12 cellular contexts compared by ENCODE assay signal in genomic region chr15:101156509-101157159, GRCh38.
DNase-seq lines count a peak whose midpoint lies in the region; ATAC-seq, FAIRE-seq and TF ChIP-seq lines count a peak whose summit lies in the region.
"Had no signal": no experiment of that assay in that cellular context is flagged by ENCODE, and none has a peak within 500 bp of the region (broad histone marks: within the 10 kb centered on the region; RNA-seq: fewer than 3 reads in every experiment).

No MANE protein-coding gene starts in this region.

- H3K4me3 ChIP-seq in GM12878 (no peak overlapping the region), left lung (no peak overlapping the region)
- H3K4me3 ChIP-seq: MG63, upper lobe of left lung had no signal

- RAD21 ChIA-PET in GM12878 (lab: Charles Lee; ENCODE audit: unreplicated experiment) = interaction anchor here (0.9 to 2.8 kb wide), 14 partner anchors 18 to 102 kb away, joined by 3 to 12 read pairs (median 5); partner anchors contain the start of gene CHSY1

- H3K36me3 ChIP-seq in GM12878 (ENCODE audit: control insufficient read depth in 2 of 2, insufficient read depth in 2 of 2, low read length in 1 of 2) (no peaks in the 10 kb centered on the region), left lung (no peaks in the 10 kb centered on the region)
- H3K36me3 ChIP-seq: MG63, upper lobe of left lung had no signal

- H3K4me3 Mint-ChIP-seq in activated CD4-positive, alpha-beta T cell treated with anti-CD3 and anti-CD28 coated beads for 36 hours = no peak overlapping the region
- H3K4me3 Mint-ChIP-seq: activated CD4-positive, alpha-beta memory T cell treated with anti-CD3 and anti-CD28 coated beads, Interleukin-2, amount 10 ng/mL, durations not matched to agents 7 days and 5 days had no signal

- SMC1A ChIA-PET in GM12878 (lab: Charles Lee; ENCODE audit: uncharacterized antibody, unreplicated experiment) = interaction anchor here (0.8 to 2.6 kb wide), 16 partner anchors 10 to 102 kb away, joined by 3 to 21 read pairs (median 4); partner anchors contain the start of gene CHSY1

- H3K27ac Mint-ChIP-seq in activated CD4-positive, alpha-beta T cell treated with anti-CD3 and anti-CD28 coated beads for 36 hours = no peak overlapping the region
- H3K27ac Mint-ChIP-seq: activated CD4-positive, alpha-beta memory T cell treated with anti-CD3 and anti-CD28 coated beads, Interleukin-2, amount 10 ng/mL, durations not matched to agents 7 days and 5 days had no signal

- no peak for TF ChIP-seq CTCF in GM12878 (IDR thresholded peaks at IDR 0.05 in 2 of 3, conservative IDR thresholded peaks at IDR 0.05 in 1 of 3; ENCODE audit: control insufficient read depth in 2 of 3, extremely low read depth in 1 of 3, insufficient read depth in 1 of 3, low read depth in 3 of 3, low read length in 3 of 3)
- TF ChIP-seq CTCF in left lung (IDR thresholded peaks at IDR 0.05) = no peak

- intact Hi-C loops in GM12878 (cut with micrococcal nuclease; ENCODE audit: unreplicated experiment) = loop anchor here (2.0 kb wide), 2 partner anchors 30 to 32 kb away; no protein-coding TSS in a partner anchor
- intact Hi-C loops in activated CD4-positive, alpha-beta T cell treated with anti-CD3 and anti-CD28 coated beads for 36 hours (cut with DNase I, micrococcal nuclease) = no loop called here
- intact Hi-C loops in left lung (cut with DNase I) = no loop called here

- peak; percentile 94 for FAIRE-seq in GM12878 (lab: Jason Lieb, UNC)

- H3K79me2 ChIP-seq in GM12878 (ENCODE audit: control insufficient read depth, insufficient read depth, low read length) = no peaks in the 10 kb centered on the region

- H3K9me3 Mint-ChIP-seq in activated CD4-positive, alpha-beta T cell treated with anti-CD3 and anti-CD28 coated beads for 36 hours (ENCODE audit: low read depth) = no peaks in the 10 kb centered on the region
- H3K9me3 Mint-ChIP-seq: activated CD4-positive, alpha-beta memory T cell treated with anti-CD3 and anti-CD28 coated beads, Interleukin-2, amount 10 ng/mL, durations not matched to agents 7 days and 5 days had no signal

- TF ChIP-seq POLR2A in GM12878 (IDR thresholded peaks at IDR 0.05; ENCODE audit: low read depth, low read length) = no peak

- peak overlapping the region; percentile 53 for H3K27ac ChIP-seq in GM12878 (ENCODE audit: control insufficient read depth, insufficient read depth)
- H3K27ac ChIP-seq in left lung = no peak overlapping the region
- H3K27ac ChIP-seq: upper lobe of left lung had no signal

- peak; percentile 54 for DNase-seq in Daoy (ENCODE audit: low read depth)
- peak; percentile 84 for DNase-seq in GM12878 (ENCODE audit: low read depth, low spot score)
- DNase-seq in activated CD4-positive, alpha-beta T cell treated with anti-CD3 and anti-CD28 coated beads for 36 hours = no peak
- DNase-seq in HEK293T (ENCODE audit: extremely low spot score) = no peak
- no peak for DNase-seq in left lung
- DNase-seq in NCI-H1105 treated with DMSO at 0.1 percent for 48 hours (lab: John Stamatoyannopoulos, UW) = no peak
- DNase-seq: activated CD4-positive, alpha-beta memory T cell treated with anti-CD3 and anti-CD28 coated beads, Interleukin-2, amount 10 ng/mL, durations not matched to agents 7 days and 5 days; erythroblast; MG63 had no signal

- 7% methylated on average over 21 of the region's 21 CpGs for WGBS in GM12878 (ENCODE audit: insufficient coverage, insufficient replicate concordance, low lambda C conversion rate, missing lambda C conversion rate)

- H3K4me1 Mint-ChIP-seq in activated CD4-positive, alpha-beta T cell treated with anti-CD3 and anti-CD28 coated beads for 36 hours = peaks cover 31% of the 10 kb centered on the region

- BruUV-seq in GM12878 (replicated peaks; lab: Mats Ljungman, UMichigan) = no TSS peak

- in situ Hi-C loops in GM12878 (cut with MboI) = no loop called here

- peaks cover 17% of the 10 kb centered on the region for H3K4me1 ChIP-seq in GM12878 (ENCODE audit: control insufficient read depth, insufficient read depth, low read length)
- peaks cover 0 to 4% of the 10 kb centered on the region in 2 donors for H3K4me1 ChIP-seq in left lung

- CTCF ChIA-PET in GM12878 (lab: Yijun Ruan, JAX) (interaction anchor here (0.5 to 2.0 kb wide), 11 partner anchors 19 to 519 kb away, joined by 3 to 8 read pairs (median 4); partner anchors contain the start of gene CHSY1), HEK293T (lab: Yijun Ruan, JAX) (interaction anchor here (1.3 to 1.4 kb wide), 2 partner anchors 9 to 148 kb away, joined by 3 read pairs; no protein-coding TSS in a partner anchor)
- CTCF ChIA-PET in activated CD4-positive, alpha-beta T cell treated with anti-CD3 and anti-CD28 coated beads for 36 hours (lab: Charles Lee) = interaction anchor here (0.8 kb wide), 1 partner anchor 62 kb away, joined by 3 read pairs; no protein-coding TSS in a partner anchor

- H3K9ac ChIP-seq in GM12878 (ENCODE audit: control insufficient read depth, insufficient read depth, low read length) = no peak overlapping the region

- H3K36me3 Mint-ChIP-seq in activated CD4-positive, alpha-beta T cell treated with anti-CD3 and anti-CD28 coated beads for 36 hours (ENCODE audit: low read depth) = no peaks in the 10 kb centered on the region

- POLR2A ChIA-PET in GM12878 (lab: Charles Lee) (interaction anchor here (0.9 to 1.9 kb wide), 7 partner anchors 10 to 87 kb away, joined by 3 to 5 read pairs (median 5); no protein-coding TSS in a partner anchor), HEK293T (lab: Yijun Ruan, JAX) (no interaction called here)
- POLR2A ChIA-PET in activated CD4-positive, alpha-beta T cell treated with anti-CD3 and anti-CD28 coated beads for 36 hours (lab: Charles Lee) = no interaction called here

- no peak for TF ChIP-seq RAD21 in GM12878 (IDR thresholded peaks at IDR 0.05; ENCODE audit: insufficient read depth, low read depth, low read length)

- H3K27me3 ChIP-seq in GM12878 (replicated peaks in 1 of 2; ENCODE audit: control insufficient read depth in 2 of 2, insufficient read depth in 2 of 2, low read length in 1 of 2) (no peaks in the 10 kb centered on the region), left lung (no peaks in the 10 kb centered on the region)
- H3K27me3 ChIP-seq: MG63, upper lobe of left lung had no signal

- no peaks in the 10 kb centered on the region for H4K20me1 ChIP-seq in GM12878 (ENCODE audit: control insufficient read depth, insufficient read depth)

- H2AFZ ChIP-seq in GM12878 (ENCODE audit: control insufficient read depth, low read depth, low read length) = peak overlapping the region; percentile 75

- no peaks in the 10 kb centered on the region for H3K27me3 Mint-ChIP-seq in activated CD4-positive, alpha-beta T cell treated with anti-CD3 and anti-CD28 coated beads for 36 hours
- H3K27me3 Mint-ChIP-seq: activated CD4-positive, alpha-beta memory T cell treated with anti-CD3 and anti-CD28 coated beads, Interleukin-2, amount 10 ng/mL, durations not matched to agents 7 days and 5 days had no signal

- peak; percentile 40 to 75; a peak in 2 of 4 replicates for TF ChIP-seq EP300 in GM12878 (IDR thresholded peaks at IDR 0.05; ENCODE audit: borderline replicate concordance in 1 of 2, control insufficient read depth in 1 of 2, low read depth in 2 of 2, low read length in 2 of 2)

- ATAC-seq in GM19463 (IDR thresholded peaks at IDR 0.05; ENCODE audit: unreplicated experiment) (peak; percentile 89), HG03159 (IDR thresholded peaks at IDR 0.05; ENCODE audit: unreplicated experiment) (peak; percentile 86), GM12878 (peak; percentile 86), left lung (no peak)
- ATAC-seq in activated CD4-positive, alpha-beta T cell treated with anti-CD3 and anti-CD28 coated beads for 36 hours = no peak

- H3K9me3 ChIP-seq in GM12878 (replicated peaks; ENCODE audit: control insufficient read depth, insufficient read depth, low read length) = no peaks in the 10 kb centered on the region
- H3K9me3 ChIP-seq in left lung = no peaks in the 10 kb centered on the region
- H3K9me3 ChIP-seq: MG63, upper lobe of left lung had no signal

- peak overlapping the region; percentile 73 for H3K4me2 ChIP-seq in GM12878 (ENCODE audit: control insufficient read depth, insufficient read depth)

TF ChIP-seq in GM12878, 131 proteins besides CTCF, POLR2A, EP300 and RAD21 (continues in another document):
- TF ChIP-seq ZNF274 (IDR thresholded peaks at IDR 0.05; ENCODE audit: insufficient read depth, insufficient read length) = no peak

TF ChIP-seq in HEK293T, 16 proteins besides CTCF, POLR2A, EP300 and RAD21:
- TF ChIP-seq TARDBP (IDR thresholded peaks at IDR 0.05) = no peak
- TF ChIP-seq FOXM1 (IDR thresholded peaks at IDR 0.05; ENCODE audit: borderline replicate concordance) = no peak
- no peak for TF ChIP-seq L3MBTL2 (conservative IDR thresholded peaks at IDR 0.05)
- TF ChIP-seq CTBP1 (IDR thresholded peaks at IDR 0.05; ENCODE audit: borderline replicate concordance) = no peak

Comparison
In these comparisons a context has a peak if more than half of its experiments do, and no peak if none do; other contexts are left out.
1. DNase-seq: peak in Daoy (single experiment) and GM12878 (single experiment); none in activated CD4-positive, alpha-beta T cell treated with anti-CD3 and anti-CD28 coated beads for 36 hours (single experiment), HEK293T (single experiment), left lung (0 of 2) and NCI-H1105 treated with DMSO at 0.1 percent for 48 hours (single experiment).
2. ATAC-seq: peak in GM19463 (single experiment), HG03159 (single experiment) and GM12878 (single experiment); none in activated CD4-positive, alpha-beta T cell treated with anti-CD3 and anti-CD28 coated beads for 36 hours (single experiment) and left lung (single experiment).